ENCODE assay signal across 8 cellular contexts in the genomic region with DNA sequence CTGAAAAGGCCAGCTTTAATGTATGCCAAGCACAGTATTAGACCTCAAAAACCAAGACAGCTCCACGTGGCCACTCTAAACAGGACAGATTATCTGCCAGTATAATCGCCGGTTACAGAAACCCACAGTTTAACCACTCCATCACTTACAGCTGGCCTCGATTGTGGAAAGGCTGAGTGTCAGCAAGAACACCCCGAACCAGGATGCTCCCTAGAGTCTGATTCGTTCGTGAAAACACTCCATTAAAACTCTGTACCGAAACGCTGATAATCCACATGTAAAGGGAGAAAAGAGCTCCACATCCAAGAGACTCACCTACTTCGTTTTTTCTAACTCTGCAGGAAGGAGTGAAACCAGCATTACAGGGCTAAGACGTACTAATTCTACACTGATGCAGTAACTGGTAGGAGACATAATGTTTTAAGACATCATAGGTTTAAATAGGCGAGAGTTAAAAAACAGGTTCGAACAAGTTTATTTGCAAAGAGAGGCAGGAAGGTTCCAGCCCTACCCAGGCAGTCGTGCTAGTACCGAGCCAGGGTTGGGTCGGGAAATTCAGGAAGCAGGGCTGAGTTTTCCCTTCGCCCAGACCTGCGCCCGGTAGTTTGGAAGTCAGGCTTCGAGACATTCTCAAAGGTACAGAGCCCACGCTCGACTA. TPM values are rescaled to one million over a fixed set of nuclear protein-coding genes. Genes with fewer than 3 reads are reported as not detected.
DNase-seq lines count a peak whose midpoint lies in the region; ATAC-seq and TF ChIP-seq lines count a peak whose summit lies in the region.

No MANE protein-coding gene starts in this region.

- H3K9me3 ChIP-seq in DND-41 (ENCODE audit: insufficient read depth, low read length, severe bottlenecking) (no peaks in the 10 kb centered on the region), neuronal stem cell (replicated peaks in 1 of 2; ENCODE audit: control insufficient read depth in 2 of 2, insufficient read depth in 1 of 2, low read depth in 1 of 2, low read length in 2 of 2) (no peaks in the 10 kb centered on the region)

- H3K4me1 ChIP-seq in DND-41 (ENCODE audit: insufficient read depth, low read length) (peaks cover 44% of the 10 kb centered on the region), foreskin keratinocyte (peaks cover 6% of the 10 kb centered on the region), neuronal stem cell (ENCODE audit: control insufficient read depth in 2 of 2, insufficient read depth in 1 of 2, low read depth in 1 of 2, low read length in 2 of 2) (peaks cover 13 to 24% of the 10 kb centered on the region in 2 donors)

- H3K4ac ChIP-seq in neuronal stem cell (ENCODE audit: low read length): no peak overlapping the region

- DNase-seq in DND-41 (peak; percentile 54), HL-60 (ENCODE audit: low read depth in 1 of 2, low spot score in 1 of 2) (peak in 1 of 2 experiments; percentile 15), foreskin keratinocyte (peak; percentile 49 to 76), neuronal stem cell (ENCODE audit: low spot score) (no peak), HuH-7 (ENCODE audit: low spot score) (no peak), NCI-H187 (lab: John Stamatoyannopoulos, UW) (no peak)
- DNase-seq in activated T-cell treated with anti-CD3 and anti-CD28 coated beads, Interleukin-2, amount 50 U/mL, for 48 hours: peak; percentile 51 to 53

- H3K4me2 ChIP-seq in DND-41 (ENCODE audit: insufficient read depth, low read length) (peak overlapping the region; percentile 74), neuronal stem cell (ENCODE audit: insufficient read depth, low read length, poor library complexity, severe bottlenecking) (peak overlapping the region; percentile 86)

- no peak overlapping the region for H3K14ac ChIP-seq in neuronal stem cell (ENCODE audit: low read length)

- TF ChIP-seq CTCF in DND-41 (IDR thresholded peaks at IDR 0.05; ENCODE audit: borderline replicate concordance, extremely low read depth, low read length, poor library complexity, severe bottlenecking) (peak; percentile 6), HL-60 (IDR thresholded peaks at IDR 0.05; ENCODE audit: insufficient read depth, low read length) (no peak), foreskin keratinocyte (conservative IDR thresholded peaks at IDR 0.05) (no peak)

- no peak overlapping the region for H2AK5ac ChIP-seq in neuronal stem cell (ENCODE audit: low read depth, low read length)

- H4K20me1 ChIP-seq in DND-41 (ENCODE audit: insufficient read depth, low read length): peaks cover 41% of the 10 kb centered on the region

- H3K18ac ChIP-seq in neuronal stem cell (ENCODE audit: low read length): peak overlapping the region; percentile 9

- H2AFZ ChIP-seq in DND-41 (ENCODE audit: low read depth, low read length): peak overlapping the region; percentile 82; the same call in 1 of the 2 replicates
- peak overlapping the region; percentile 95 for H2AFZ ChIP-seq in neuronal stem cell (ENCODE audit: low read length)

- no peak overlapping the region for H4K8ac ChIP-seq in neuronal stem cell (ENCODE audit: low read depth, low read length)

- H3K27me3 ChIP-seq in DND-41 (ENCODE audit: insufficient read depth, low read length, poor library complexity): no peaks in the 10 kb centered on the region
- H3K27me3 ChIP-seq in HL-60 (ENCODE audit: insufficient read depth, poor library complexity, severe bottlenecking): no peaks in the 10 kb centered on the region
- no peaks in the 10 kb centered on the region for H3K27me3 ChIP-seq in foreskin keratinocyte
- H3K27me3 ChIP-seq in neuronal stem cell (ENCODE audit: control insufficient read depth in 3 of 3, insufficient read depth in 3 of 3, low read depth in 1 of 3, low read length in 3 of 3): peaks cover 0 to 8% (median 0%) of the 10 kb centered on the region in 3 experiments

- H2BK15ac ChIP-seq in neuronal stem cell (ENCODE audit: low read length): no peak overlapping the region

- WGBS in neuronal stem cell (ENCODE audit: extremely low coverage in 2 of 2, insufficient read length in 2 of 2, insufficient replicate concordance in 1 of 2), 2 donors: no CpG with 5 or more reads among the region's 22 CpGs

- peak overlapping the region; percentile 87 for H3K9ac ChIP-seq in DND-41 (ENCODE audit: low read depth, low read length)
- H3K9ac ChIP-seq in neuronal stem cell (ENCODE audit: low read depth, low read length, poor library complexity): peak overlapping the region; percentile 71

- H3K27ac ChIP-seq in DND-41 (ENCODE audit: low read length): peak overlapping the region; percentile 85
- H3K27ac ChIP-seq in HL-60 (replicated peaks): peak overlapping the region; percentile 57
- H3K27ac ChIP-seq in foreskin keratinocyte: peak overlapping the region; percentile 77
- H3K27ac ChIP-seq in neuronal stem cell (replicated peaks; ENCODE audit: low read length): no peak overlapping the region

- H3K4me3 ChIP-seq in DND-41 (ENCODE audit: low read depth in 1 of 2, low read length in 2 of 2) (peak overlapping the region; percentile 43 to 68), HL-60 (replicated peaks; ENCODE audit: insufficient read depth, low read length) (peak overlapping the region; percentile 62), neuronal stem cell (ENCODE audit: low read length in 2 of 2) (peak overlapping the region; percentile 89 to 97)

- ATAC-seq in DND-41 (ENCODE audit: insufficient read depth, low read depth): peak; percentile 19
- ATAC-seq in foreskin keratinocyte: peak; percentile 41
- no peak for ATAC-seq in GM19351 (IDR thresholded peaks at IDR 0.05; ENCODE audit: unreplicated experiment)

- H3K23ac ChIP-seq in neuronal stem cell (ENCODE audit: low read depth, low read length, poor library complexity): no peak overlapping the region

- H3K79me2 ChIP-seq in DND-41 (ENCODE audit: insufficient read depth, low read length): peaks cover 73% of the 10 kb centered on the region

- no peak overlapping the region for H2BK12ac ChIP-seq in neuronal stem cell (ENCODE audit: low read length)

- H3K36me3 ChIP-seq in DND-41 (ENCODE audit: insufficient read depth, low read length) (peaks cover 6% of the 10 kb centered on the region; the same call in 1 of the 2 replicates), neuronal stem cell (replicated peaks in 1 of 2; ENCODE audit: control insufficient read depth in 2 of 2, insufficient read depth in 2 of 2, low read length in 2 of 2) (no peaks in the 10 kb centered on the region)

- no peak overlapping the region for H2BK120ac ChIP-seq in neuronal stem cell (ENCODE audit: low read depth, low read length)

- no peak overlapping the region for H4K91ac ChIP-seq in neuronal stem cell (ENCODE audit: low read depth, low read length, poor library complexity)

- no peak overlapping the region for H2BK5ac ChIP-seq in neuronal stem cell (ENCODE audit: low read length)

- H3K79me1 ChIP-seq in neuronal stem cell (ENCODE audit: low read depth, low read length): peaks cover 9% of the 10 kb centered on the region

RNA-seq across cellular contexts. Expression of a gene that starts 1.0 kb away (rescaled TPM):
- 19.1 and 21.4 TPM in 2 replicates for total RNA-seq in foreskin keratinocyte
- 2.9 and 3.9 TPM in 2 replicates for polyA plus RNA-seq in foreskin keratinocyte
- polyA plus RNA-seq in neuronal stem cell (2013, experiment 1 of 2): 29.3 TPM
- 30.3 TPM for polyA plus RNA-seq in neuronal stem cell (2013, experiment 2 of 2)

Comparison
In these comparisons a context has a peak if more than half of its experiments do, and no peak if none do; other contexts are left out.
1. DNase-seq: peak in DND-41 (single experiment), activated T-cell treated with anti-CD3 and anti-CD28 coated beads, Interleukin-2, amount 50 U/mL, for 48 hours (2 of 2) and foreskin keratinocyte (2 of 2); none in neuronal stem cell (single experiment), HuH-7 (single experiment) and NCI-H187 (0 of 2).
2. Peak in every context shown above with its lines, with median percentiles within 50 percentile points of each other: H3K4me3 ChIP-seq.